ENCODE assay signal across 9 cellular contexts in genomic region chr17:49994085-49995054, GRCh38. TPM values are rescaled to one million over a fixed set of nuclear protein-coding genes. Genes with fewer than 3 reads are reported as not detected.
DNase-seq lines count a peak whose midpoint lies in the region; ATAC-seq and TF ChIP-seq lines count a peak whose summit lies in the region.
"Had no signal": no experiment of that assay in that cellular context is flagged by ENCODE, and none has a peak within 500 bp of the region (broad histone marks: within the 10 kb centered on the region; RNA-seq: fewer than 3 reads in every experiment).

No MANE protein-coding gene starts in this region.

- H3K27me3 ChIP-seq in BLaER1 treated with 17β-estradiol and CSF1 and Interleukin-3, amounts not matched to agents 10 nM and 100 nM: peaks cover 70 to 86% (median 82%) of the 10 kb centered on the region in 11 experiments
- no peaks in the 10 kb centered on the region for H3K27me3 ChIP-seq in Karpas-422 (ENCODE audit: low read length)

- H3K9me2 ChIP-seq in Karpas-422 (replicated peaks; ENCODE audit: insufficient read depth, low read length): no peaks in the 10 kb centered on the region

- H3K9me3 ChIP-seq in BLaER1 treated with 17β-estradiol and CSF1 and Interleukin-3, amounts not matched to agents 10 nM and 100 nM (replicated peaks in 1 of 11): no peaks in the 10 kb centered on the region
- no peaks in the 10 kb centered on the region for H3K9me3 ChIP-seq in Karpas-422 (ENCODE audit: low read length)

- peaks cover 47 to 63% (median 52%) of the 10 kb centered on the region in 10 experiments for H3K4me1 ChIP-seq in BLaER1 treated with 17β-estradiol and CSF1 and Interleukin-3, amounts not matched to agents 10 nM and 100 nM
- H3K4me1 ChIP-seq in Karpas-422 (ENCODE audit: low read length): peaks cover 6% of the 10 kb centered on the region

- peaks cover 0 to 46% (median 29%) of the 10 kb centered on the region in 11 experiments; a peak in 15 of 22 replicates for H4K20me1 ChIP-seq in BLaER1 treated with 17β-estradiol and CSF1 and Interleukin-3, amounts not matched to agents 10 nM and 100 nM
- no peaks in the 10 kb centered on the region for H4K20me1 ChIP-seq in Karpas-422 (ENCODE audit: insufficient read depth, low read depth, low read length)

- H3K9me3 Mint-ChIP-seq in chondrocyte (ENCODE audit: low read depth) (no peaks in the 10 kb centered on the region), nephron (no peaks in the 10 kb centered on the region)

- peak overlapping the region in 5 of 11 experiments; percentile 14 to 62 (median 48); a peak in 8 of 22 replicates for H3K9ac ChIP-seq in BLaER1 treated with 17β-estradiol and CSF1 and Interleukin-3, amounts not matched to agents 10 nM and 100 nM
- H3K9ac ChIP-seq in Karpas-422 (ENCODE audit: low read length): no peak overlapping the region

- H3K36me3 ChIP-seq in BLaER1 treated with 17β-estradiol and CSF1 and Interleukin-3, amounts not matched to agents 10 nM and 100 nM: no peaks in the 10 kb centered on the region
- H3K36me3 ChIP-seq in Karpas-422 (ENCODE audit: insufficient read depth, low read length): no peaks in the 10 kb centered on the region

- peaks cover 27% of the 10 kb centered on the region for H3K4me1 Mint-ChIP-seq in chondrocyte (ENCODE audit: low read depth)
- H3K4me1 Mint-ChIP-seq in nephron: peaks cover 18% of the 10 kb centered on the region

- peaks cover 2% of the 10 kb centered on the region for H3K36me3 Mint-ChIP-seq in chondrocyte (ENCODE audit: low read depth)
- H3K36me3 Mint-ChIP-seq in nephron (ENCODE audit: low read depth): no peaks in the 10 kb centered on the region

- H3K4me2 ChIP-seq in BLaER1 treated with 17β-estradiol and CSF1 and Interleukin-3, amounts not matched to agents 10 nM and 100 nM: peak overlapping the region; percentile 82 to 98 (median 89)
- H3K4me2 ChIP-seq in Karpas-422 (ENCODE audit: low read depth, low read length, poor library complexity, severe bottlenecking): peak overlapping the region; percentile 32

- no peak overlapping the region for H2AFZ ChIP-seq in Karpas-422 (ENCODE audit: low read length)

- H3K4me3 Mint-ChIP-seq in chondrocyte (ENCODE audit: unreplicated experiment) (peak overlapping the region; percentile 58), nephron (peak overlapping the region; percentile 75 to 85 (median 77))

- H3K4me3 ChIP-seq in BLaER1 treated with 17β-estradiol and CSF1 and Interleukin-3, amounts not matched to agents 10 nM and 100 nM: peak overlapping the region; percentile 48 to 71 (median 57); a peak in 19 of 20 replicates
- no peak overlapping the region for H3K4me3 ChIP-seq in Karpas-422 (ENCODE audit: low read length)

- TF ChIP-seq CTCF in chondrocyte (IDR thresholded peaks at IDR 0.05) (no peak), nephron (IDR thresholded peaks at IDR 0.05; ENCODE audit: unreplicated experiment in 3 of 3) (no peak)

- DNase-seq in Karpas-422 (no peak), chondrocyte (ENCODE audit: low spot score) (no peak), NCI-H128 (lab: John Stamatoyannopoulos, UW; ENCODE audit: unreplicated experiment) (no peak), KBM-7 (no peak), GOT3 (lab: John Stamatoyannopoulos, UW) (no peak)
- DNase-seq: stimulated activated CD4-positive, alpha-beta T cell treated with anti-CD3 and anti-CD28 coated beads, Interleukin-12 subunit alpha, Interleukin-12 subunit beta, amount 100 ng/mL, for 4 hours had no signal

- in situ Hi-C loops in KBM-7 (cut with MboI; ENCODE audit: low pct_unique_long_range_greater_than_20kb, low sequenced_read_pairs): loop anchor here (25.0 kb wide), 1 partner anchor 432 kb away; no protein-coding TSS in a partner anchor

- H3K79me2 ChIP-seq in Karpas-422 (ENCODE audit: low read length): no peaks in the 10 kb centered on the region

- H3K27ac ChIP-seq in BLaER1 treated with 17β-estradiol and CSF1 and Interleukin-3, amounts not matched to agents 10 nM and 100 nM: no peak overlapping the region
- H3K27ac ChIP-seq in Karpas-422 (ENCODE audit: low read length): no peak overlapping the region

- no peak overlapping the region for H3K27ac Mint-ChIP-seq in chondrocyte (ENCODE audit: unreplicated experiment)
- no peak overlapping the region for H3K27ac Mint-ChIP-seq in nephron

- ATAC-seq in GM18867 (IDR thresholded peaks at IDR 0.05; ENCODE audit: unreplicated experiment): no peak

- H3K27me3 Mint-ChIP-seq in chondrocyte (ENCODE audit: low read depth): peaks cover 58% of the 10 kb centered on the region
- H3K27me3 Mint-ChIP-seq in nephron (ENCODE audit: low read depth): peaks cover 98% of the 10 kb centered on the region

RNA-seq across cellular contexts. Expression of gene DLX3, which starts 0.7 kb away (rescaled TPM):
- total RNA-seq in Karpas-422 (2014; rRNA removed; shearing (Covaris generic); ENCODE audit: low replicate concordance): 0.22 TPM in 1 of 2 replicates, not detected in the other
- 0.10 TPM in 1 of 3 replicates, not detected in the others for total RNA-seq in chondrocyte

RNA-seq across cellular contexts. Expression of gene DLX4, which starts 25.4 kb away (rescaled TPM):
- total RNA-seq in Karpas-422 (2014; rRNA removed; shearing (Covaris generic); ENCODE audit: low replicate concordance): not detected in 2 replicates
- total RNA-seq in chondrocyte: 0.12 TPM in 1 of 3 replicates, not detected in the others
